ENCODE assay signal across 1 cellular context in the genomic region with DNA sequence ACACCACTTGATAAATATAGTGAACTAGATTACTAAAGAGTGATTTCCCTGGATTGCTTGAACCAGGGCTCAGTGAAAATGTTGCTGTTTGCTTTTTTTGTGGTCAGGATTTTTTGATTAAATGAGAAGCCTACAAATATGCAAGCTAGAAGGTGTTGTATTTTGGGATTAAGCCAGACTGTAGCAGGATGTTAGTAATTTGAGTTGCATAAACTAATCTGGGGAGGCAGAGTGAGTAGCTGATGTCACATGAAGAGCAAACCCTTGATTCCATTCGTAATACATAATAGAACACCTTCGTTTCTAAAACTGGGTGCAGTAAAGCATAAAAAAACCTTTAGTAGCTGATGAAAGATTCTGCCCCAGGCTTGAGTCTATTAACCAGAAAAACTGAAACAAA.
TF ChIP-seq lines count a peak whose summit lies in the region.

No MANE protein-coding gene starts in this region.

TF ChIP-seq in GM23338, 12 proteins besides CTCF, POLR2A, EP300 and RAD21:
- TF ChIP-seq CREB1 (CRISPR knock-in tag; IDR thresholded peaks at IDR 0.05; ENCODE audit: low read depth) (no peak), POLR2AphosphoS5 (IDR thresholded peaks at IDR 0.05; ENCODE audit: low read depth) (no peak), EZH2 (IDR thresholded peaks at IDR 0.05; ENCODE audit: low read depth, unreplicated experiment) (no peak), JUNB (IDR thresholded peaks at IDR 0.05; ENCODE audit: unreplicated experiment) (no peak), EZH2phosphoT487 (IDR thresholded peaks at IDR 0.05; ENCODE audit: unreplicated experiment) (no peak), ZNF114 (CRISPR knock-in tag; IDR thresholded peaks at IDR 0.05) (no peak), STAT1 (IDR thresholded peaks at IDR 0.05; ENCODE audit: unreplicated experiment) (no peak), ZNF331 (CRISPR knock-in tag; IDR thresholded peaks at IDR 0.05; ENCODE audit: low read depth) (no peak), NANOG (IDR thresholded peaks at IDR 0.05; ENCODE audit: borderline replicate concordance) (no peak)
- TF ChIP-seq, protein P1, sequence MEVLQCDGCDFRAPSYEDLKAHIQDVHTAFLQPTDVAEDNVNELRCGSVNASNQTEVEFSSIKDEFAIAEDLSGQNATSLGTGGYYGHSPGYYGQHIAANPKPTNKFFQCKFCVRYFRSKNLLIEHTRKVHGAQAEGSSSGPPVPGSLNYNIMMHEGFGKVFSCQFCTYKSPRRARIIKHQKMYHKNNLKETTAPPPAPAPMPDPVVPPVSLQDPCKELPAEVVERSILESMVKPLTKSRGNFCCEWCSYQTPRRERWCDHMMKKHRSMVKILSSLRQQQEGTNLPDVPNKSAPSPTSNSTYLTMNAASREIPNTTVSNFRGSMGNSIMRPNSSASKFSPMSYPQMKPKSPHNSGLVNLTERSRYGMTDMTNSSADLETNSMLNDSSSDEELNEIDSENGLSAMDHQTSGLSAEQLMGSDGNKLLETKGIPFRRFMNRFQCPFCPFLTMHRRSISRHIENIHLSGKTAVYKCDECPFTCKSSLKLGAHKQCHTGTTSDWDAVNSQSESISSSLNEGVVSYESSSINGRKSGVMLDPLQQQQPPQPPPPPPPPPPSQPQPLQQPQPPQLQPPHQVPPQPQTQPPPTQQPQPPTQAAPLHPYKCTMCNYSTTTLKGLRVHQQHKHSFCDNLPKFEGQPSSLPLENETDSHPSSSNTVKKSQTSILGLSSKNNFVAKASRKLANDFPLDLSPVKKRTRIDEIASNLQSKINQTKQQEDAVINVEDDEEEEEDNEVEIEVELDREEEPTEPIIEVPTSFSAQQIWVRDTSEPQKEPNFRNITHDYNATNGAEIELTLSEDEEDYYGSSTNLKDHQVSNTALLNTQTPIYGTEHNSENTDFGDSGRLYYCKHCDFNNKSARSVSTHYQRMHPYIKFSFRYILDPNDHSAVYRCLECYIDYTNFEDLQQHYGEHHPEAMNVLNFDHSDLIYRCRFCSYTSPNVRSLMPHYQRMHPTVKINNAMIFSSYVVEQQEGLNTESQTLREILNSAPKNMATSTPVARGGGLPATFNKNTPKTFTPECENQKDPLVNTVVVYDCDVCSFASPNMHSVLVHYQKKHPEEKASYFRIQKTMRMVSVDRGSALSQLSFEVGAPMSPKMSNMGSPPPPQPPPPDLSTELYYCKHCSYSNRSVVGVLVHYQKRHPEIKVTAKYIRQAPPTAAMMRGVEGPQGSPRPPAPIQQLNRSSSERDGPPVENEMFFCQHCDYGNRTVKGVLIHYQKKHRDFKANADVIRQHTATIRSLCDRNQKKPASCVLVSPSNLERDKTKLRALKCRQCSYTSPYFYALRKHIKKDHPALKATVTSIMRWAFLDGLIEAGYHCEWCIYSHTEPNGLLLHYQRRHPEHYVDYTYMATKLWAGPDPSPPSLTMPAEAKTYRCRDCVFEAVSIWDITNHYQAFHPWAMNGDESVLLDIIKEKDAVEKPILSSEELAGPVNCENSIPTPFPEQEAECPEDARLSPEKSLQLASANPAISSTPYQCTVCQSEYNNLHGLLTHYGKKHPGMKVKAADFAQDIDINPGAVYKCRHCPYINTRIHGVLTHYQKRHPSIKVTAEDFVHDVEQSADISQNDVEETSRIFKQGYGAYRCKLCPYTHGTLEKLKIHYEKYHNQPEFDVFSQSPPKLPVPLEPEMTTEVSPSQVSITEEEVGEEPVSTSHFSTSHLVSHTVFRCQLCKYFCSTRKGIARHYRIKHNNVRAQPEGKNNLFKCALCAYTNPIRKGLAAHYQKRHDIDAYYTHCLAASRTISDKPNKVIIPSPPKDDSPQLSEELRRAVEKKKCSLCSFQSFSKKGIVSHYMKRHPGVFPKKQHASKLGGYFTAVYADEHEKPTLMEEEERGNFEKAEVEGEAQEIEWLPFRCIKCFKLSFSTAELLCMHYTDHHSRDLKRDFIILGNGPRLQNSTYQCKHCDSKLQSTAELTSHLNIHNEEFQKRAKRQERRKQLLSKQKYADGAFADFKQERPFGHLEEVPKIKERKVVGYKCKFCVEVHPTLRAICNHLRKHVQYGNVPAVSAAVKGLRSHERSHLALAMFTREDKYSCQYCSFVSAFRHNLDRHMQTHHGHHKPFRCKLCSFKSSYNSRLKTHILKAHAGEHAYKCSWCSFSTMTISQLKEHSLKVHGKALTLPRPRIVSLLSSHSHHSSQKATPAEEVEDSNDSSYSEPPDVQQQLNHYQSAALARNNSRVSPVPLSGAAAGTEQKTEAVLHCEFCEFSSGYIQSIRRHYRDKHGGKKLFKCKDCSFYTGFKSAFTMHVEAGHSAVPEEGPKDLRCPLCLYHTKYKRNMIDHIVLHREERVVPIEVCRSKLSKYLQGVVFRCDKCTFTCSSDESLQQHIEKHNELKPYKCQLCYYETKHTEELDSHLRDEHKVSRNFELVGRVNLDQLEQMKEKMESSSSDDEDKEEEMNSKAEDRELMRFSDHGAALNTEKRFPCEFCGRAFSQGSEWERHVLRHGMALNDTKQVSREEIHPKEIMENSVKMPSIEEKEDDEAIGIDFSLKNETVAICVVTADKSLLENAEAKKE (CRISPR knock-in tag; IDR thresholded peaks at IDR 0.05): no peak
- TF ChIP-seq, protein P2, sequence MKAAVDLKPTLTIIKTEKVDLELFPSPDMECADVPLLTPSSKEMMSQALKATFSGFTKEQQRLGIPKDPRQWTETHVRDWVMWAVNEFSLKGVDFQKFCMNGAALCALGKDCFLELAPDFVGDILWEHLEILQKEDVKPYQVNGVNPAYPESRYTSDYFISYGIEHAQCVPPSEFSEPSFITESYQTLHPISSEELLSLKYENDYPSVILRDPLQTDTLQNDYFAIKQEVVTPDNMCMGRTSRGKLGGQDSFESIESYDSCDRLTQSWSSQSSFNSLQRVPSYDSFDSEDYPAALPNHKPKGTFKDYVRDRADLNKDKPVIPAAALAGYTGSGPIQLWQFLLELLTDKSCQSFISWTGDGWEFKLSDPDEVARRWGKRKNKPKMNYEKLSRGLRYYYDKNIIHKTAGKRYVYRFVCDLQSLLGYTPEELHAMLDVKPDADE (IDR thresholded peaks at IDR 0.05): no peak
- TF ChIP-seq, protein P3, sequence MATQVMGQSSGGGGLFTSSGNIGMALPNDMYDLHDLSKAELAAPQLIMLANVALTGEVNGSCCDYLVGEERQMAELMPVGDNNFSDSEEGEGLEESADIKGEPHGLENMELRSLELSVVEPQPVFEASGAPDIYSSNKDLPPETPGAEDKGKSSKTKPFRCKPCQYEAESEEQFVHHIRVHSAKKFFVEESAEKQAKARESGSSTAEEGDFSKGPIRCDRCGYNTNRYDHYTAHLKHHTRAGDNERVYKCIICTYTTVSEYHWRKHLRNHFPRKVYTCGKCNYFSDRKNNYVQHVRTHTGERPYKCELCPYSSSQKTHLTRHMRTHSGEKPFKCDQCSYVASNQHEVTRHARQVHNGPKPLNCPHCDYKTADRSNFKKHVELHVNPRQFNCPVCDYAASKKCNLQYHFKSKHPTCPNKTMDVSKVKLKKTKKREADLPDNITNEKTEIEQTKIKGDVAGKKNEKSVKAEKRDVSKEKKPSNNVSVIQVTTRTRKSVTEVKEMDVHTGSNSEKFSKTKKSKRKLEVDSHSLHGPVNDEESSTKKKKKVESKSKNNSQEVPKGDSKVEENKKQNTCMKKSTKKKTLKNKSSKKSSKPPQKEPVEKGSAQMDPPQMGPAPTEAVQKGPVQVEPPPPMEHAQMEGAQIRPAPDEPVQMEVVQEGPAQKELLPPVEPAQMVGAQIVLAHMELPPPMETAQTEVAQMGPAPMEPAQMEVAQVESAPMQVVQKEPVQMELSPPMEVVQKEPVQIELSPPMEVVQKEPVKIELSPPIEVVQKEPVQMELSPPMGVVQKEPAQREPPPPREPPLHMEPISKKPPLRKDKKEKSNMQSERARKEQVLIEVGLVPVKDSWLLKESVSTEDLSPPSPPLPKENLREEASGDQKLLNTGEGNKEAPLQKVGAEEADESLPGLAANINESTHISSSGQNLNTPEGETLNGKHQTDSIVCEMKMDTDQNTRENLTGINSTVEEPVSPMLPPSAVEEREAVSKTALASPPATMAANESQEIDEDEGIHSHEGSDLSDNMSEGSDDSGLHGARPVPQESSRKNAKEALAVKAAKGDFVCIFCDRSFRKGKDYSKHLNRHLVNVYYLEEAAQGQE (IDR thresholded peaks at IDR 0.05; ENCODE audit: unreplicated experiment): no peak
